Comparison of ENCODE assay signal across 11 cellular contexts in the genomic region with DNA sequence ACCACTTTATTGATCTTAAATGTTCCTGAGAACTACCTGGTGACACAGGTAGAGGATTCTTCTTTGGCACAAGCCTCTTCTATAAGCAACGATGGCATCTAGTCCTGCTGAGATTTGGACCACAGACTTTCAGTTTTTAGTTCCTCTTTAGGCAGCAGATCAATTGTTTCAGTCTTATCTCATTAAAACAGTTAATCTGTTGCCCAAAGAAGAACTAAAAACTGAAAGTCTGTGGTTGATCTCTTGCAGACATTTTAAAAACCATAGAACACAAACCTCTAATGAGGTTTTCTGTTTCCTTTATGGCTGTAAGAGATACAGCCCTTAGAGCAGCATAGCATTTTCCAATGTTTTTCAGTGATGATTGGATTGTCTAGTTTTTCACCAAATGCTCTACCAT.
DNase-seq lines count a peak whose midpoint lies in the region; ATAC-seq and TF ChIP-seq lines count a peak whose summit lies in the region.
"Had no signal": no experiment of that assay in that cellular context is flagged by ENCODE, and none has a peak within 500 bp of the region (broad histone marks: within the 10 kb centered on the region; RNA-seq: fewer than 3 reads in every experiment).

No MANE protein-coding gene starts in this region.

- DNase-seq in KBM-7, result peak; percentile 39
- DNase-seq in transverse colon, result no peak
- no peak for DNase-seq in smooth muscle cell (lab: John Stamatoyannopoulos, UW; ENCODE audit: unreplicated experiment)
- no peak for DNase-seq in activated CD4-positive, alpha-beta T cell treated with anti-CD3 and anti-CD28 coated beads, Interleukin-2, amount 50 U/mL, for 4 hours
- no peak for DNase-seq in thyroid gland
- DNase-seq: C1 segment of cervical spinal cord, NCI-H1436, right lobe of liver had no signal

- no peak overlapping the region for H3K4me2 ChIP-seq in smooth muscle cell

- H3K36me3 ChIP-seq in transverse colon (no peaks in the 10 kb centered on the region), smooth muscle cell (ENCODE audit: low read depth) (no peaks in the 10 kb centered on the region), thyroid gland (no peaks in the 10 kb centered on the region)
- H3K36me3 ChIP-seq: right lobe of liver had no signal

- H3F3A ChIP-seq in smooth muscle cell (ENCODE audit: low read depth), result no peaks in the 10 kb centered on the region

- intact Hi-C loops in transverse colon (cut with DNase I; ENCODE audit: low total_unique reads), result no loop called here
- intact Hi-C loops in thyroid gland (cut with DNase I), result no loop called here

- H3K27ac ChIP-seq in transverse colon (no peak overlapping the region), smooth muscle cell (ENCODE audit: low read depth) (no peak overlapping the region), thyroid gland (no peak overlapping the region)
- H3K27ac ChIP-seq: right lobe of liver had no signal

- no peaks in the 10 kb centered on the region for H3K27me3 ChIP-seq in transverse colon
- no peaks in the 10 kb centered on the region for H3K27me3 ChIP-seq in smooth muscle cell (ENCODE audit: low read depth)
- H3K27me3 ChIP-seq in thyroid gland, result no peaks in the 10 kb centered on the region
- H3K27me3 ChIP-seq: right lobe of liver had no signal

- H3K9ac ChIP-seq in smooth muscle cell (ENCODE audit: low read depth), result no peak overlapping the region

- TF ChIP-seq CTCF in transverse colon (IDR thresholded peaks at IDR 0.05) (no peak), smooth muscle cell (IDR thresholded peaks at IDR 0.05; ENCODE audit: borderline replicate concordance, insufficient read depth, poor library complexity, severe bottlenecking) (no peak), thyroid gland (IDR thresholded peaks at IDR 0.05) (no peak)

- H4K20me1 ChIP-seq in smooth muscle cell (ENCODE audit: low read depth), result no peaks in the 10 kb centered on the region

- TF ChIP-seq POLR2A in transverse colon (IDR thresholded peaks at IDR 0.05) (no peak), thyroid gland (IDR thresholded peaks at IDR 0.05) (no peak)

- H3K4me3 ChIP-seq in transverse colon (no peak overlapping the region), smooth muscle cell (no peak overlapping the region), thyroid gland (replicated peaks in 1 of 3) (no peak overlapping the region)
- H3K4me3 ChIP-seq: right lobe of liver had no signal

- H2AFZ ChIP-seq in smooth muscle cell (ENCODE audit: low read depth), result no peak overlapping the region

- H3K79me2 ChIP-seq in smooth muscle cell (ENCODE audit: low read depth), result no peaks in the 10 kb centered on the region

- no peaks in the 10 kb centered on the region for H3K4me1 ChIP-seq in transverse colon
- H3K4me1 ChIP-seq in smooth muscle cell (ENCODE audit: low read depth), result no peaks in the 10 kb centered on the region
- no peaks in the 10 kb centered on the region for H3K4me1 ChIP-seq in thyroid gland
- H3K4me1 ChIP-seq: right lobe of liver had no signal

- in situ Hi-C loops in KBM-7 (cut with MboI; ENCODE audit: low pct_unique_long_range_greater_than_20kb, low sequenced_read_pairs) (no loop called here), transverse colon (cut with MboI; ENCODE audit: low pct_ligation_motif_present in 1 of 4, low pct_unique_long_range_greater_than_20kb in 1 of 4, low sequenced_read_pairs in 3 of 4) (no loop called here)

- 59 to 90% methylated on average over 1 of the region's 1 CpG for WGBS in transverse colon (ENCODE audit: low coverage in 1 of 2), 2 donors
- 81% methylated on average over 1 of the region's 1 CpG for WGBS in smooth muscle cell (ENCODE audit: low lambda C conversion rate)
- 70 to 77% methylated on average over 1 of the region's 1 CpG for WGBS in thyroid gland, 2 donors

- TF ChIP-seq EP300 in transverse colon (IDR thresholded peaks at IDR 0.05; ENCODE audit: low read depth), result no peak

- H3K9me3 ChIP-seq in transverse colon (no peaks in the 10 kb centered on the region), smooth muscle cell (replicated peaks; ENCODE audit: low read depth) (no peaks in the 10 kb centered on the region), thyroid gland (no peaks in the 10 kb centered on the region)
- H3K9me3 ChIP-seq: right lobe of liver had no signal

- ATAC-seq in GM18517 (IDR thresholded peaks at IDR 0.05; ENCODE audit: unreplicated experiment) (peak; percentile 98), GM21367 (IDR thresholded peaks at IDR 0.05; ENCODE audit: unreplicated experiment) (peak; percentile 92), HG03025 (IDR thresholded peaks at IDR 0.05; ENCODE audit: low FRiP score, unreplicated experiment) (peak; percentile 82)
- ATAC-seq: right lobe of liver had no signal
